ENCODE assay signal across 1 cellular context in the genomic region with DNA sequence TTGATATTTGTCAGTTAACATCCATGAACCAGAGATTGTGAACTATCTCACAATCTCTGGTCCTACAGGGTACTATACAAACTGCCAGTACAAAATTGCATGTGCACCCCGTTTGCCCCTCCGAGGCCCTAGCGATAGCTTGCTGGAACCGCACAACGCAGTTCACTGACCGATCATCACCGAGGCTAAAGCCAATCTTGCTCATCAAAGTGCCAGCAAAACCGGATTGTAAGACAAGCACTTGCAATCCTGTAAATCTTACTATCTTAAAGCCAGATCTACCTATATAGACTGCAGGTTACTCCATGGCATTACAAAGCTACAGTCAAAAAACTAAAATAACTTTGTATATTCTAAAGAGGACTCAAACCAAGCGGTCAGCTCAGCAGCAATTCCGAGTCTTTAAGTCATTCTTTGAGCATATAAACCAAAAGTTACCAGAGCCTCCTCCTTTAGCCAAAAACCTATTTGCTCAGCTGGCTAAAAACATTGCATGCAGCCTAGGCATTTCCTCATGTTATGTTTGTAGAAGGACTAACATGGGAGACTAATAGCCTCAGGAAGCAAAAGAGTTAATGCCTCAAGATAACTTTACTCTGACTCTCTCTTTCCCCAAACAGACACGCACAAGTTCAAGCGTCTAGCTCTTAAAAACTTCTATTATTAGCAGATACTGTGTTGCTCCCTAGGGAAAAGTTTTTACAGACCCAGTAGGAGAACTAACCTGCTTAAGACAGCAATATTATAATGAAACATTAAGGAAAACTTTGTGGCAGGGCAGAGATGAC.
TF ChIP-seq lines count a peak whose summit lies in the region.

No MANE protein-coding gene starts in this region.

TF ChIP-seq in GM12878, 131 proteins besides CTCF, POLR2A, EP300 and RAD21:
- TF ChIP-seq, protein P1, sequence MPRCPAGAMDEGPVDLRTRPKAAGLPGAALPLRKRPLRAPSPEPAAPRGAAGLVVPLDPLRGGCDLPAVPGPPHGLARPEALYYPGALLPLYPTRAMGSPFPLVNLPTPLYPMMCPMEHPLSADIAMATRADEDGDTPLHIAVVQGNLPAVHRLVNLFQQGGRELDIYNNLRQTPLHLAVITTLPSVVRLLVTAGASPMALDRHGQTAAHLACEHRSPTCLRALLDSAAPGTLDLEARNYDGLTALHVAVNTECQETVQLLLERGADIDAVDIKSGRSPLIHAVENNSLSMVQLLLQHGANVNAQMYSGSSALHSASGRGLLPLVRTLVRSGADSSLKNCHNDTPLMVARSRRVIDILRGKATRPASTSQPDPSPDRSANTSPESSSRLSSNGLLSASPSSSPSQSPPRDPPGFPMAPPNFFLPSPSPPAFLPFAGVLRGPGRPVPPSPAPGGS (IDR thresholded peaks at IDR 0.05; ENCODE audit: borderline replicate concordance, insufficient read depth, low read depth, low read length, poor library complexity, severe bottlenecking), result peak; percentile 93
- TF ChIP-seq, protein P2, sequence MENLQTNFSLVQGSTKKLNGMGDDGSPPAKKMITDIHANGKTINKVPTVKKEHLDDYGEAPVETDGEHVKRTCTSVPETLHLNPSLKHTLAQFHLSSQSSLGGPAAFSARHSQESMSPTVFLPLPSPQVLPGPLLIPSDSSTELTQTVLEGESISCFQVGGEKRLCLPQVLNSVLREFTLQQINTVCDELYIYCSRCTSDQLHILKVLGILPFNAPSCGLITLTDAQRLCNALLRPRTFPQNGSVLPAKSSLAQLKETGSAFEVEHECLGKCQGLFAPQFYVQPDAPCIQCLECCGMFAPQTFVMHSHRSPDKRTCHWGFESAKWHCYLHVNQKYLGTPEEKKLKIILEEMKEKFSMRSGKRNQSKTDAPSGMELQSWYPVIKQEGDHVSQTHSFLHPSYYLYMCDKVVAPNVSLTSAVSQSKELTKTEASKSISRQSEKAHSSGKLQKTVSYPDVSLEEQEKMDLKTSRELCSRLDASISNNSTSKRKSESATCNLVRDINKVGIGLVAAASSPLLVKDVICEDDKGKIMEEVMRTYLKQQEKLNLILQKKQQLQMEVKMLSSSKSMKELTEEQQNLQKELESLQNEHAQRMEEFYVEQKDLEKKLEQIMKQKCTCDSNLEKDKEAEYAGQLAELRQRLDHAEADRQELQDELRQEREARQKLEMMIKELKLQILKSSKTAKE (IDR thresholded peaks at IDR 0.05; ENCODE audit: low read depth, poor library complexity, severe bottlenecking), result no peak
- TF ChIP-seq HDAC6 (IDR thresholded peaks at IDR 0.05; ENCODE audit: unreplicated experiment), result no peak
- TF ChIP-seq, protein P3, sequence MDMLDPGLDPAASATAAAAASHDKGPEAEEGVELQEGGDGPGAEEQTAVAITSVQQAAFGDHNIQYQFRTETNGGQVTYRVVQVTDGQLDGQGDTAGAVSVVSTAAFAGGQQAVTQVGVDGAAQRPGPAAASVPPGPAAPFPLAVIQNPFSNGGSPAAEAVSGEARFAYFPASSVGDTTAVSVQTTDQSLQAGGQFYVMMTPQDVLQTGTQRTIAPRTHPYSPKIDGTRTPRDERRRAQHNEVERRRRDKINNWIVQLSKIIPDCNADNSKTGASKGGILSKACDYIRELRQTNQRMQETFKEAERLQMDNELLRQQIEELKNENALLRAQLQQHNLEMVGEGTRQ (IDR thresholded peaks at IDR 0.05; ENCODE audit: borderline replicate concordance, low read depth, low read length), result no peak
TF ChIP-seq in GM12878: peak in this region for 1.
